In genomic region chr5:132836852-132837251, GRCh38 we compare ENCODE assay signal across 29 cellular contexts. TPM values are rescaled to one million over a fixed set of nuclear protein-coding genes. Genes with fewer than 3 reads are reported as not detected.
"Had no signal": no experiment of that assay in that cellular context is flagged by ENCODE, and none has a peak within 500 bp of the region (broad histone marks: within the 10 kb centered on the region; RNA-seq: fewer than 3 reads in every experiment).

No MANE protein-coding gene starts in this region.

- H3K9me3 ChIP-seq: adrenal gland, body of pancreas, lower lobe of right lung, spleen, testis, uterus had no signal

- DNase-seq: activated CD4-positive, alpha-beta T cell treated with anti-CD3 and anti-CD28 coated beads for 1 hour; activated CD4-positive, alpha-beta T cell treated with anti-CD3 and anti-CD28 coated beads, Interleukin-2, amount 10 ng/mL, durations not matched to agents 7 days and 5 days; activated CD8-positive, alpha-beta memory T cell treated with anti-CD3 and anti-CD28 coated beads, Interleukin-2, amount 10 ng/mL, durations not matched to agents 7 days and 5 days; activated CD8-positive, alpha-beta T cell treated with anti-CD3 and anti-CD28 coated beads for 36 hours; activated effector memory CD4-positive, alpha-beta T cell treated with Interleukin-2 at 50 U/mL for 16 hours; activated naive CD4-positive, alpha-beta T cell treated with Interleukin-2 at 50 U/mL for 16 hours; adrenal gland; body of pancreas; cerebellar nuclear complex; effector memory CD8-positive, alpha-beta T cell; head of caudate nucleus; hypothalamus; immature natural killer cell; kidney; lower lobe of right lung; mesenchymal stem cell; right cardiac atrium; spleen; stimulated activated naive CD4-positive, alpha-beta T cell; T-helper 17 cell; testis; trophoblast cell; uterus had no signal

- H3K4me1 ChIP-seq: adrenal gland, body of pancreas, testis, uterus had no signal

- H3K27me3 ChIP-seq: adrenal gland, body of pancreas, spleen, testis, uterus had no signal

- ATAC-seq: activated CD8-positive, alpha-beta memory T cell treated with anti-CD3 and anti-CD28 coated beads, Interleukin-2, amount 10 ng/mL, durations not matched to agents 7 days and 5 days; activated CD8-positive, alpha-beta T cell treated with anti-CD3 and anti-CD28 coated beads for 36 hours; body of pancreas; effector memory CD8-positive, alpha-beta T cell; lower lobe of right lung; natural killer cell treated with Interleukin-12 subunit alpha and Interleukin-12 subunit beta and Interleukin-15 and Interleukin-18, amount 100 ng/mL, for 72 hours; right cardiac atrium; T-helper 17 cell; WTC11 had no signal

- H3K27ac ChIP-seq: adrenal gland, coronary artery, spleen, testis, uterus had no signal

- H3K36me3 ChIP-seq: adrenal gland, lower lobe of right lung, spleen, uterus had no signal

- H3K4me3 ChIP-seq: adrenal gland, body of pancreas, coronary artery, lower lobe of right lung, spleen, testis, uterus had no signal

RNA-seq across cellular contexts. Expression of gene SOWAHA, which starts 23.8 kb away (rescaled TPM):
- total RNA-seq: activated CD4-positive, alpha-beta T cell treated with anti-CD3 and anti-CD28 coated beads, Interleukin-2, amount 10 ng/mL, durations not matched to agents 7 days and 5 days; activated CD8-positive, alpha-beta T cell treated with anti-CD3 and anti-CD28 coated beads for 36 hours; endothelial cell of umbilical vein; mononuclear cell; natural killer cell treated with Interleukin-12 subunit alpha and Interleukin-12 subunit beta and Interleukin-15 and Interleukin-18, amount 100 ng/mL, for 72 hours; spleen; T-helper 17 cell had no signal
- polyA plus RNA-seq: endothelial cell of umbilical vein, immature natural killer cell had no signal

RNA-seq across cellular contexts. Expression of gene GDF9, which starts 29.4 kb away (rescaled TPM):
- total RNA-seq: endothelial cell of umbilical vein, fibroblast of villous mesenchyme had no signal
